In the genomic region with DNA sequence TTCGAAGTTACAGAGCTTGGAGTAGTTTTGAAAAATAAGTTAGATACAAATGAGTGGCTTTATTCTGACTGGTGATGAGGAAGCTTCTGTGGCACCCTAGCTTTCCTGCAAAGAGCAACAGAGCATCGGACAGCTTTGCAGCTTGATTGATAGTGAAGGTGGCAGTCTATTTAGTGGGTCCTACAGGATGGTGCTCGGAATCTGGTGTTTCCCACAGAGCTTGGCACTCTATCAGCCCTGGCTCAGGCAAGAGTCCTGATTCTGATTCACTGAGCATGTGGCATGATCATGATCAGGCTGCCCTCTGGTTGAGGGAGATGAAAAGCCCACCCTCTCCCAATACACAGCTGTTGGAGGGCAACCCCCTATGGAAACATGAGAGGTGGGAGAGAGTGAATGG, we compare ENCODE assay signal across 19 cellular contexts.
"Had no signal": no experiment of that assay in that cellular context is flagged by ENCODE, and none has a peak within 500 bp of the region (broad histone marks: within the 10 kb centered on the region; RNA-seq: fewer than 3 reads in every experiment).

No MANE protein-coding gene starts in this region.

- DNase-seq: activated CD4-positive, alpha-beta T cell treated with anti-CD3 and anti-CD28 coated beads for 4 hours; activated CD4-positive, alpha-beta T cell treated with anti-CD3 and anti-CD28 coated beads, Interleukin-2, amount 50 U/mL, for 4 hours; activated CD8-positive, alpha-beta memory T cell treated with anti-CD3 and anti-CD28 coated beads for 24 hours; activated gamma-delta T cell; activated naive CD4-positive, alpha-beta T cell treated with anti-CD3 and anti-CD28 coated beads, Interleukin-2, amount 50 U/mL, for 16 hours; amniotic stem cell; colonic mucosa; effector CD8-positive, alpha-beta T cell; gastrocnemius medialis; islet precursor cell; left cardiac atrium; mammary epithelial cell; naive B cell; nucleus accumbens; pancreas; psoas muscle; spleen; stimulated activated CD4-positive, alpha-beta T cell treated with anti-CD3 and anti-CD28 coated beads, Interleukin-2, amount 100 ng/mL, for 48 hours; stimulated activated naive CD4-positive, alpha-beta T cell treated with Interleukin-2 at 50 U/mL for 16 hours had no signal
